In genomic region chr22:31962392-31963113, GRCh38 we compare ENCODE assay signal across 22 cellular contexts.
"Had no signal": no experiment of that assay in that cellular context is flagged by ENCODE, and none has a peak within 500 bp of the region (broad histone marks: within the 10 kb centered on the region; RNA-seq: fewer than 3 reads in every experiment).

No MANE protein-coding gene starts in this region.

- H3K4me3 ChIP-seq: body of pancreas, tibial nerve had no signal

- H3K9me3 Mint-ChIP-seq: activated CD4-positive, alpha-beta memory T cell treated with anti-CD3 and anti-CD28 coated beads for 36 hours; activated naive CD4-positive, alpha-beta T cell treated with anti-CD3 and anti-CD28 coated beads, Interleukin-2, amount 50 U/mL, for 24 hours; activated T-cell treated with anti-CD3 and anti-CD28 coated beads, Interleukin-2, amount 50 U/mL, for 24 hours; central memory CD8-positive, alpha-beta T cell; immature natural killer cell; naive thymus-derived CD4-positive, alpha-beta T cell; stimulated activated naive B cell treated with anti-CD40 and anti-IgM and Interleukin-4, amounts not matched to agents 10 μg/mL and 1 μg/mL and 100 μg/mL, for 72 hours; T-helper 1 cell treated with Interleukin-12 subunit alpha and Interleukin-12 subunit beta and Interleukin-4 antibody, amounts not matched to agents 30 μg/mL and 1 μg/mL, for 36 hours had no signal

- ATAC-seq: activated CD4-positive, alpha-beta T cell treated with anti-CD3 and anti-CD28 coated beads for 36 hours; body of pancreas; left lobe of liver; naive thymus-derived CD4-positive, alpha-beta T cell; stimulated activated naive B cell treated with anti-CD40 and anti-IgM and Interleukin-4, amounts not matched to agents 10 μg/mL and 1 μg/mL and 100 μg/mL, for 72 hours had no signal

- H3K27me3 ChIP-seq: body of pancreas, neutrophil, tibial nerve had no signal

- H3K27ac Mint-ChIP-seq: activated CD4-positive, alpha-beta memory T cell treated with anti-CD3 and anti-CD28 coated beads for 36 hours; activated CD4-positive, alpha-beta T cell treated with anti-CD3 and anti-CD28 coated beads for 36 hours; activated naive CD4-positive, alpha-beta T cell treated with anti-CD3 and anti-CD28 coated beads, Interleukin-2, amount 50 U/mL, for 24 hours; activated T-cell treated with anti-CD3 and anti-CD28 coated beads, Interleukin-2, amount 50 U/mL, for 24 hours; immature natural killer cell; naive thymus-derived CD4-positive, alpha-beta T cell; stimulated activated naive B cell treated with anti-CD40 and anti-IgM and Interleukin-4, amounts not matched to agents 10 μg/mL and 1 μg/mL and 100 μg/mL, for 72 hours; T-helper 1 cell treated with Interleukin-12 subunit alpha and Interleukin-12 subunit beta and Interleukin-4 antibody, amounts not matched to agents 30 μg/mL and 1 μg/mL, for 36 hours had no signal

- H3K27ac ChIP-seq: body of pancreas, epithelial cell of prostate, neutrophil, tibial nerve, WERI-Rb-1 had no signal

- H3K9me3 ChIP-seq: body of pancreas, neutrophil, tibial nerve had no signal

- H3K4me3 Mint-ChIP-seq: activated CD4-positive, alpha-beta memory T cell treated with anti-CD3 and anti-CD28 coated beads for 36 hours; activated CD4-positive, alpha-beta T cell treated with anti-CD3 and anti-CD28 coated beads for 36 hours; activated naive CD4-positive, alpha-beta T cell treated with anti-CD3 and anti-CD28 coated beads, Interleukin-2, amount 50 U/mL, for 24 hours; activated T-cell treated with anti-CD3 and anti-CD28 coated beads, Interleukin-2, amount 50 U/mL, for 24 hours; central memory CD8-positive, alpha-beta T cell; immature natural killer cell; naive thymus-derived CD4-positive, alpha-beta T cell; stimulated activated naive B cell treated with anti-CD40 and anti-IgM and Interleukin-4, amounts not matched to agents 10 μg/mL and 1 μg/mL and 100 μg/mL, for 72 hours; T-helper 1 cell treated with Interleukin-12 subunit alpha and Interleukin-12 subunit beta and Interleukin-4 antibody, amounts not matched to agents 30 μg/mL and 1 μg/mL, for 36 hours had no signal

- H3K27me3 Mint-ChIP-seq: activated CD4-positive, alpha-beta memory T cell treated with anti-CD3 and anti-CD28 coated beads for 36 hours; activated CD4-positive, alpha-beta T cell treated with anti-CD3 and anti-CD28 coated beads for 36 hours; activated naive CD4-positive, alpha-beta T cell treated with anti-CD3 and anti-CD28 coated beads, Interleukin-2, amount 50 U/mL, for 24 hours; activated T-cell treated with anti-CD3 and anti-CD28 coated beads, Interleukin-2, amount 50 U/mL, for 24 hours; central memory CD8-positive, alpha-beta T cell had no signal

- H3K4me1 ChIP-seq: body of pancreas, parathyroid adenoma had no signal

- DNase-seq: activated CD4-positive, alpha-beta memory T cell treated with anti-CD3 and anti-CD28 coated beads for 36 hours; activated CD4-positive, alpha-beta T cell treated with anti-CD3 and anti-CD28 coated beads for 36 hours; activated effector memory CD4-positive, alpha-beta T cell treated with anti-CD3 and anti-CD28 coated beads, Interleukin-2, amount 50 U/mL, for 16 hours; activated T-cell treated with anti-CD3 and anti-CD28 coated beads, Interleukin-2, amount 50 U/mL, for 24 hours; amniotic stem cell; body of pancreas; effector memory CD4-positive, alpha-beta T cell; head of caudate nucleus; immature natural killer cell; naive thymus-derived CD4-positive, alpha-beta T cell; stimulated activated CD4-positive, alpha-beta T cell treated with anti-CD3 and anti-CD28 coated beads, Interleukin-2, amount 100 ng/mL, for 48 hours; stimulated activated naive B cell treated with anti-CD40 and anti-IgM and Interleukin-4, amounts not matched to agents 10 μg/mL and 1 μg/mL and 100 μg/mL, for 72 hours; substantia nigra; WERI-Rb-1 had no signal
